Comparison of ENCODE assay signal across 24 cellular contexts in the genomic region with DNA sequence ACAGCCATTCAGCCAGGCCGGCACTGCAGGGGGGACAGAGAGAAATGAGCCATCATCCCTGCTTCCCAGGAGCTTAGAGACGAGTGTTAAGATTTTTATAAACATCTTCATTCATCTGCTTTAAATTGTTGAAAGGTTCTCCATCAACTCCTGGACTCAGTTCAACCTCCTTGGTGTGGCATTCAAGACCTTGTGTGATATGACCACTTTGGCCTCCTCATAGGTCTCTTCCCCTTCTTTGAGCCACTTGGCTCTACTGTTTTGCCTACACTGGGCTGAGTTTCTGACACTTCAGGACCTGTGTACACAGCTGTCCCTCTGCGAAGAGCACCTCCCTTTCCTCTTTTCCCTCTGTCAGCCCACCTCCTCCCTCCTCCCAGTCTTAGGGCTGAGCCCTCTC. TPM values are rescaled to one million over a fixed set of nuclear protein-coding genes. Genes with fewer than 3 reads are reported as not detected.
"Had no signal": no experiment of that assay in that cellular context is flagged by ENCODE, and none has a peak within 500 bp of the region (broad histone marks: within the 10 kb centered on the region; RNA-seq: fewer than 3 reads in every experiment).

No MANE protein-coding gene starts in this region.

- H3K27ac Mint-ChIP-seq: naive thymus-derived CD4-positive, alpha-beta T cell; stimulated activated effector memory CD8-positive, alpha-beta T cell treated with anti-CD3 and anti-CD28 coated beads, Interleukin-12 subunit alpha, Interleukin-12 subunit beta, amount 100 ng/mL, for 72 hours; type B pancreatic cell had no signal

- ATAC-seq: heart left ventricle; naive thymus-derived CD4-positive, alpha-beta T cell; psoas muscle; right lobe of liver; stimulated activated effector memory CD8-positive, alpha-beta T cell treated with anti-CD3 and anti-CD28 coated beads, Interleukin-12 subunit alpha, Interleukin-12 subunit beta, amount 100 ng/mL, for 72 hours; stimulated activated naive CD8-positive, alpha-beta T cell treated with anti-CD3 and anti-CD28 coated beads, Interleukin-15, Interleukin-2, amounts not matched to agents 100 U/mL and 50 U/mL, for 24 hours had no signal

- H3K9me3 ChIP-seq: heart left ventricle, psoas muscle, right lobe of liver, suprapubic skin, thyroid gland had no signal

- H3K36me3 ChIP-seq: heart left ventricle, right lobe of liver, suprapubic skin, thyroid gland had no signal

- H3K4me3 Mint-ChIP-seq: naive thymus-derived CD4-positive, alpha-beta T cell; stimulated activated effector memory CD8-positive, alpha-beta T cell treated with anti-CD3 and anti-CD28 coated beads, Interleukin-12 subunit alpha, Interleukin-12 subunit beta, amount 100 ng/mL, for 72 hours; type B pancreatic cell had no signal

- H3K36me3 Mint-ChIP-seq: stimulated activated effector memory CD8-positive, alpha-beta T cell treated with anti-CD3 and anti-CD28 coated beads, Interleukin-12 subunit alpha, Interleukin-12 subunit beta, amount 100 ng/mL, for 72 hours; type B pancreatic cell had no signal

- DNase-seq: cortex of kidney; effector CD8-positive, alpha-beta T cell; foreskin melanocyte; hypothalamus; kidney glomerular epithelial cell; mammary epithelial cell; naive thymus-derived CD4-positive, alpha-beta T cell; occipital lobe; retina; right lobe of liver; stimulated activated CD4-positive, alpha-beta T cell treated with anti-CD3 and anti-CD28 coated beads, Interleukin-4, amount 100 ng/mL, for 1 hour; stimulated activated CD8-positive, alpha-beta memory T cell treated with anti-CD3 and anti-CD28 coated beads, Interleukin-4, amount 100 ng/mL, for 48 hours; stimulated activated naive CD8-positive, alpha-beta T cell treated with anti-CD3 and anti-CD28 coated beads, Interleukin-15, Interleukin-2, amounts not matched to agents 100 U/mL and 50 U/mL, for 24 hours; thyroid gland had no signal

- H3K27me3 ChIP-seq: right lobe of liver had no signal

- H3K4me1 ChIP-seq: psoas muscle had no signal

- H3K9me3 Mint-ChIP-seq: naive thymus-derived CD4-positive, alpha-beta T cell; stimulated activated effector memory CD8-positive, alpha-beta T cell treated with anti-CD3 and anti-CD28 coated beads, Interleukin-12 subunit alpha, Interleukin-12 subunit beta, amount 100 ng/mL, for 72 hours; type B pancreatic cell had no signal

- H3K27ac ChIP-seq: heart left ventricle, psoas muscle, right lobe of liver, suprapubic skin, thyroid gland had no signal

- H3K4me3 ChIP-seq: dorsolateral prefrontal cortex, heart left ventricle, psoas muscle, right lobe of liver, suprapubic skin, thyroid gland had no signal

RNA-seq across cellular contexts. Expression of a gene that starts 4.3 kb away (rescaled TPM):
- polyA plus RNA-seq: mammary epithelial cell; naive thymus-derived CD4-positive, alpha-beta T cell had no signal

RNA-seq across cellular contexts. Expression of a gene that starts 39.8 kb away (rescaled TPM):
- total RNA-seq: dorsolateral prefrontal cortex; heart left ventricle; lower leg skin; mammary epithelial cell; mesenteric fat pad; mononuclear cell; naive thymus-derived CD4-positive, alpha-beta T cell; occipital lobe; psoas muscle; right lobe of liver; suprapubic skin; thyroid gland had no signal
- polyA plus RNA-seq: esophagus; heart left ventricle; mammary epithelial cell; naive thymus-derived CD4-positive, alpha-beta T cell; psoas muscle had no signal
